In genomic region chrX:150833454-150834056, GRCh38 we compare ENCODE assay signal across 23 cellular contexts.
"Had no signal": no experiment of that assay in that cellular context is flagged by ENCODE, and none has a peak within 500 bp of the region (broad histone marks: within the 10 kb centered on the region; RNA-seq: fewer than 3 reads in every experiment).

No MANE protein-coding gene starts in this region.

- H2AFZ ChIP-seq: hepatocyte had no signal

- H3K27me3 ChIP-seq: ascending aorta, breast epithelium, hepatocyte, right atrium auricular region, tibial artery, uterus had no signal

- H3K4me3 ChIP-seq: ascending aorta, breast epithelium, hepatocyte, left ventricle myocardium inferior, right atrium auricular region, tibial artery, uterus had no signal

- H3K79me2 ChIP-seq: hepatocyte had no signal

- DNase-seq: activated CD4-positive, alpha-beta memory T cell treated with anti-CD3 and anti-CD28 coated beads, Interleukin-2, amount 10 ng/mL, durations not matched to agents 7 days and 5 days; activated CD4-positive, alpha-beta T cell treated with anti-CD3 and anti-CD28 coated beads for 36 hours; activated naive CD4-positive, alpha-beta T cell treated with Interleukin-2 at 50 U/mL for 16 hours; activated naive CD8-positive, alpha-beta T cell treated with anti-CD3 and anti-CD28 coated beads, Interleukin-2, amount 50 U/mL, for 24 hours; activated T-cell treated with anti-CD3 and anti-CD28 coated beads, Interleukin-2, amount 50 U/mL, for 24 hours; cortex of kidney; effector CD4-positive, alpha-beta T cell; foreskin fibroblast; left ventricle myocardium inferior; nephron progenitor cell; occipital lobe; stimulated activated naive CD8-positive, alpha-beta T cell treated with anti-CD3 and anti-CD28 coated beads, Interleukin-15, Interleukin-2, amounts not matched to agents 100 U/mL and 50 U/mL, for 24 hours; substantia nigra; tibial artery; uterus had no signal

- H3K4me1 Mint-ChIP-seq: activated CD4-positive, alpha-beta T cell treated with anti-CD3 and anti-CD28 coated beads for 36 hours; nephron progenitor cell had no signal

- H3K4me1 ChIP-seq: ascending aorta, breast epithelium, left ventricle myocardium inferior, right atrium auricular region, tibial artery, uterus had no signal

- H3K4me3 Mint-ChIP-seq: activated CD4-positive, alpha-beta memory T cell treated with anti-CD3 and anti-CD28 coated beads, Interleukin-2, amount 10 ng/mL, durations not matched to agents 7 days and 5 days; activated CD4-positive, alpha-beta T cell treated with anti-CD3 and anti-CD28 coated beads for 36 hours; activated naive CD8-positive, alpha-beta T cell treated with anti-CD3 and anti-CD28 coated beads, Interleukin-2, amount 50 U/mL, for 24 hours; activated T-cell treated with anti-CD3 and anti-CD28 coated beads, Interleukin-2, amount 50 U/mL, for 24 hours; nephron progenitor cell had no signal

- H3K4me2 ChIP-seq: hepatocyte had no signal

- H3K9me3 ChIP-seq: ascending aorta, uterus had no signal

- FAIRE-seq: keratinocyte, TTC549 had no signal

- H3K27me3 Mint-ChIP-seq: activated CD4-positive, alpha-beta memory T cell treated with anti-CD3 and anti-CD28 coated beads, Interleukin-2, amount 10 ng/mL, durations not matched to agents 7 days and 5 days; activated CD4-positive, alpha-beta T cell treated with anti-CD3 and anti-CD28 coated beads for 36 hours; activated naive CD8-positive, alpha-beta T cell treated with anti-CD3 and anti-CD28 coated beads, Interleukin-2, amount 50 U/mL, for 24 hours; activated T-cell treated with anti-CD3 and anti-CD28 coated beads, Interleukin-2, amount 50 U/mL, for 24 hours; progenitor cell of endocrine pancreas had no signal

- ATAC-seq: activated CD4-positive, alpha-beta T cell treated with anti-CD3 and anti-CD28 coated beads for 36 hours; activated naive CD8-positive, alpha-beta T cell treated with anti-CD3 and anti-CD28 coated beads, Interleukin-2, amount 50 U/mL, for 24 hours; stimulated activated naive CD8-positive, alpha-beta T cell treated with anti-CD3 and anti-CD28 coated beads, Interleukin-15, Interleukin-2, amounts not matched to agents 100 U/mL and 50 U/mL, for 24 hours had no signal

- H3K27ac Mint-ChIP-seq: activated CD4-positive, alpha-beta memory T cell treated with anti-CD3 and anti-CD28 coated beads, Interleukin-2, amount 10 ng/mL, durations not matched to agents 7 days and 5 days; activated CD4-positive, alpha-beta T cell treated with anti-CD3 and anti-CD28 coated beads for 36 hours; activated naive CD8-positive, alpha-beta T cell treated with anti-CD3 and anti-CD28 coated beads, Interleukin-2, amount 50 U/mL, for 24 hours; activated T-cell treated with anti-CD3 and anti-CD28 coated beads, Interleukin-2, amount 50 U/mL, for 24 hours; activated T-helper 2 cell treated with anti-CD3 and anti-CD28 coated beads, Interferon-gamma antibody, Interleukin-2, Interleukin-4, amounts not matched to agents 10 μg/mL and 5 μg/mL and 100 μg/mL, durations not matched to agents 14 hours and 24 hours and 36 hours; nephron progenitor cell; progenitor cell of endocrine pancreas had no signal

- H3K27ac ChIP-seq: ascending aorta, breast epithelium, hepatocyte, left ventricle myocardium inferior, right atrium auricular region, tibial artery, uterus had no signal

- H3K36me3 ChIP-seq: ascending aorta, breast epithelium, left ventricle myocardium inferior, right atrium auricular region, tibial artery, uterus had no signal
